ENCODE assay signal across 21 cellular contexts in genomic region chr6:46935687-46936086, GRCh38. TPM values are rescaled to one million over a fixed set of nuclear protein-coding genes. Genes with fewer than 3 reads are reported as not detected.
DNase-seq lines count a peak whose midpoint lies in the region; FAIRE-seq and TF ChIP-seq lines count a peak whose summit lies in the region.
"Had no signal": no experiment of that assay in that cellular context is flagged by ENCODE, and none has a peak within 500 bp of the region (broad histone marks: within the 10 kb centered on the region; RNA-seq: fewer than 3 reads in every experiment).

No MANE protein-coding gene starts in this region.

- intact Hi-C loops in kidney (cut with DNase I), result no loop called here

- peaks cover 52% of the 10 kb centered on the region for H3K36me3 Mint-ChIP-seq in endothelial cell (ENCODE audit: low read depth, unreplicated experiment)
- H3K36me3 Mint-ChIP-seq: activated naive CD8-positive, alpha-beta T cell treated with anti-CD3 and anti-CD28 coated beads for 36 hours had no signal

- peak overlapping the region; percentile 24 to 42 for H3K27ac ChIP-seq in kidney (ENCODE audit: low read depth in 2 of 2, low read length in 2 of 2)
- H3K27ac ChIP-seq: VCaP had no signal

- DNase-seq in HTR-8/SVneo (ENCODE audit: insufficient read length, low spot score) (peak; percentile 15), endothelial cell (ENCODE audit: low spot score) (peak; percentile 61), kidney (no peak), pulmonary artery endothelial cell (ENCODE audit: low read depth, low spot score) (peak; percentile 81), NCI-H2107 treated with DMSO at 0.1 percent for 48 hours (lab: John Stamatoyannopoulos, UW; ENCODE audit: unreplicated experiment) (no peak), amniotic stem cell (lab: John Stamatoyannopoulos, UW) (no peak), NCI-H524 treated with DMSO at 0.1 percent for 48 hours (lab: John Stamatoyannopoulos, UW) (no peak), globus pallidus (ENCODE audit: low spot score) (no peak)
- DNase-seq: activated CD4-positive, alpha-beta memory T cell treated with anti-CD3 and anti-CD28 coated beads, Interleukin-2, amount 10 ng/mL, durations not matched to agents 7 days and 5 days; activated naive CD8-positive, alpha-beta T cell treated with anti-CD3 and anti-CD28 coated beads for 36 hours; activated T-cell treated with anti-CD3 and anti-CD28 coated beads, Interleukin-2, amount 50 U/mL, for 72 hours; effector CD4-positive, alpha-beta T cell; NCI-H1436 treated with DMSO at 0.1 percent for 48 hours; NCI-H226; NK-92 treated with Interleukin-12 subunit alpha and Interleukin-12 subunit beta, amount 100 ng/mL, for 24 hours; sigmoid colon; stimulated activated CD4-positive, alpha-beta T cell treated with anti-CD3 and anti-CD28 coated beads, Interleukin-4, amount 100 ng/mL, for 1 hour; substantia nigra; T-helper 1 cell had no signal

- peaks cover 72% of the 10 kb centered on the region for H3K4me1 Mint-ChIP-seq in endothelial cell (ENCODE audit: unreplicated experiment)
- H3K4me1 Mint-ChIP-seq: activated CD4-positive, alpha-beta memory T cell treated with anti-CD3 and anti-CD28 coated beads, Interleukin-2, amount 10 ng/mL, durations not matched to agents 7 days and 5 days; activated naive CD8-positive, alpha-beta T cell treated with anti-CD3 and anti-CD28 coated beads for 36 hours had no signal

- H3K9me3 ChIP-seq in kidney (ENCODE audit: control insufficient read depth in 1 of 2, low read length in 2 of 2), result no peaks in the 10 kb centered on the region
- H3K9me3 ChIP-seq: sigmoid colon had no signal

- H3K4me3 ChIP-seq in kidney (ENCODE audit: low read length in 2 of 2), result no peak overlapping the region
- H3K4me3 ChIP-seq: sigmoid colon had no signal

- no peak for TF ChIP-seq CTCF in endothelial cell (IDR thresholded peaks at IDR 0.05; ENCODE audit: unreplicated experiment)
- TF ChIP-seq CTCF in kidney (IDR thresholded peaks at IDR 0.05; ENCODE audit: borderline replicate concordance, extremely low read depth, insufficient read depth), result no peak

- FAIRE-seq in HTR-8/SVneo (lab: Jason Lieb, UNC) (no peak), kidney (lab: Jason Lieb, UNC) (no peak)

- H3K4me1 ChIP-seq in kidney (ENCODE audit: control insufficient read depth in 1 of 2, insufficient read depth in 1 of 2, low read depth in 1 of 2, low read length in 2 of 2), result peaks cover 10 to 13% of the 10 kb centered on the region in 2 donors
- H3K4me1 ChIP-seq: sigmoid colon had no signal

- peak overlapping the region; percentile 37 for H3K4me3 Mint-ChIP-seq in endothelial cell (ENCODE audit: unreplicated experiment)
- H3K4me3 Mint-ChIP-seq: activated CD4-positive, alpha-beta memory T cell treated with anti-CD3 and anti-CD28 coated beads, Interleukin-2, amount 10 ng/mL, durations not matched to agents 7 days and 5 days; activated naive CD8-positive, alpha-beta T cell treated with anti-CD3 and anti-CD28 coated beads for 36 hours; activated T-cell treated with anti-CD3 and anti-CD28 coated beads, Interleukin-2, amount 50 U/mL, for 72 hours; neural crest cell had no signal

- H3K36me3 ChIP-seq in kidney (ENCODE audit: control insufficient read depth in 1 of 2, insufficient read depth in 2 of 2, low read length in 2 of 2), result no peaks in the 10 kb centered on the region
- H3K36me3 ChIP-seq: sigmoid colon had no signal

- H3K9me3 Mint-ChIP-seq in endothelial cell (ENCODE audit: unreplicated experiment), result no peaks in the 10 kb centered on the region
- H3K9me3 Mint-ChIP-seq: activated CD4-positive, alpha-beta memory T cell treated with anti-CD3 and anti-CD28 coated beads, Interleukin-2, amount 10 ng/mL, durations not matched to agents 7 days and 5 days; activated naive CD8-positive, alpha-beta T cell treated with anti-CD3 and anti-CD28 coated beads for 36 hours; activated T-cell treated with anti-CD3 and anti-CD28 coated beads, Interleukin-2, amount 50 U/mL, for 72 hours; neural crest cell had no signal

- peaks cover 7% of the 10 kb centered on the region for H3K27me3 Mint-ChIP-seq in endothelial cell (ENCODE audit: unreplicated experiment)
- H3K27me3 Mint-ChIP-seq: activated CD4-positive, alpha-beta memory T cell treated with anti-CD3 and anti-CD28 coated beads, Interleukin-2, amount 10 ng/mL, durations not matched to agents 7 days and 5 days had no signal

- H3K27ac Mint-ChIP-seq in endothelial cell (ENCODE audit: unreplicated experiment), result peak overlapping the region; percentile 94
- H3K27ac Mint-ChIP-seq: activated CD4-positive, alpha-beta memory T cell treated with anti-CD3 and anti-CD28 coated beads, Interleukin-2, amount 10 ng/mL, durations not matched to agents 7 days and 5 days; activated naive CD8-positive, alpha-beta T cell treated with anti-CD3 and anti-CD28 coated beads for 36 hours; activated T-cell treated with anti-CD3 and anti-CD28 coated beads, Interleukin-2, amount 50 U/mL, for 72 hours had no signal

- H3K9ac ChIP-seq in kidney (ENCODE audit: low read length in 2 of 2), result no peak overlapping the region

RNA-seq across cellular contexts. Expression of gene ADGRF5, which starts 13.9 kb away (rescaled TPM):
- total RNA-seq in endothelial cell (ENCODE audit: unreplicated experiment), result 250 TPM
- total RNA-seq in kidney, result 51.7 TPM
- 44.1 TPM for polyA plus RNA-seq in kidney (ENCODE audit: insufficient read depth, low read depth, low replicate concordance)
- 2.0 and 20.1 TPM in 2 replicates for total RNA-seq in pulmonary artery endothelial cell
- total RNA-seq: activated CD4-positive, alpha-beta memory T cell treated with anti-CD3 and anti-CD28 coated beads, Interleukin-2, amount 10 ng/mL, durations not matched to agents 7 days and 5 days; activated naive CD8-positive, alpha-beta T cell treated with anti-CD3 and anti-CD28 coated beads for 36 hours; activated T-cell treated with anti-CD3 and anti-CD28 coated beads, Interleukin-2, amount 50 U/mL, for 72 hours had no signal

Comparison
In these comparisons a context has a peak if more than half of its experiments do, and no peak if none do; other contexts are left out.
1. DNase-seq: peak in HTR-8/SVneo (single experiment), endothelial cell (single experiment) and pulmonary artery endothelial cell (single experiment); none in kidney (single experiment), NCI-H2107 treated with DMSO at 0.1 percent for 48 hours (single experiment), amniotic stem cell (single experiment), NCI-H524 treated with DMSO at 0.1 percent for 48 hours (single experiment) and globus pallidus (single experiment).